In the genomic region with DNA sequence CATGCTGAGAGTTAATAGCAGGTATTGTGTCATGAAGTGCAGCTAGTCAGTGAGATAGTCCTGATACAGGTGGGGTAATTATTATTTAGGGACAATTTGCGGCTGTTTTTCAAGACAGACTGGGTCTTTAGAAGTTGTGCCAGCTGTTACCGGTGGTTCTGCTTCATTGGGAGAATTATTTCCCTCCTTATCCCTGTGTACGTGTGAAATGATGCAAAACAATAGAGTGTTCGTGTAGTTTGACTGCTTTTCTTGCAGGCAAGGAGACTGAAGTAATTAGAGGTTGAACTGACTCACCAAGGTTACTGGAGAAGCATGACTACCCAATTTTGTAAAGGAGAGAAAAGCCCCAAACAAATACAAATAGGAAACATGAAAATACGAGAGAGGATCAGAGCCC, we compare ENCODE assay signal across 8 cellular contexts.
DNase-seq lines count a peak whose midpoint lies in the region; ATAC-seq and TF ChIP-seq lines count a peak whose summit lies in the region.

No MANE protein-coding gene starts in this region.

- peak overlapping the region; percentile 96 for H3K27ac ChIP-seq in SJSA1
- peak overlapping the region; percentile 54 to 98 (median 88) for H3K27ac ChIP-seq in skin epidermis
- no peak overlapping the region for H3K27ac ChIP-seq in effector memory CD4-positive, alpha-beta T cell (ENCODE audit: insufficient read depth, low read length, poor library complexity, severe bottlenecking)

- H3K36me3 ChIP-seq in SJSA1: no peaks in the 10 kb centered on the region
- H3K36me3 ChIP-seq in effector memory CD4-positive, alpha-beta T cell (ENCODE audit: control insufficient read depth, insufficient read depth, low read length): no peaks in the 10 kb centered on the region

- TF ChIP-seq CTCF in fibroblast of villous mesenchyme (IDR thresholded peaks at IDR 0.05; ENCODE audit: insufficient read depth, low read depth, low read length): no peak

- no peaks in the 10 kb centered on the region for H3K27me3 ChIP-seq in SJSA1 (replicated peaks)
- H3K27me3 ChIP-seq in effector memory CD4-positive, alpha-beta T cell (replicated peaks; ENCODE audit: control insufficient read depth, insufficient read depth, low read length, poor library complexity, severe bottlenecking): no peaks in the 10 kb centered on the region

- DNase-seq in NCI-H2107 treated with DMSO at 0.1 percent for 48 hours (lab: John Stamatoyannopoulos, UW; ENCODE audit: unreplicated experiment): peak; percentile 44
- no peak for DNase-seq in NCI-H2107 (lab: John Stamatoyannopoulos, UW)
- DNase-seq in SJSA1 (ENCODE audit: low read depth in 1 of 2, low spot score in 2 of 2): peak in 1 of 2 experiments; percentile 64
- peak; percentile 65 for DNase-seq in fibroblast of villous mesenchyme (ENCODE audit: low read depth)
- no peak for DNase-seq in effector memory CD4-positive, alpha-beta T cell
- DNase-seq in amygdala (lab: John Stamatoyannopoulos, UW): no peak

- no peak for ATAC-seq in GM19035 (IDR thresholded peaks at IDR 0.05; ENCODE audit: unreplicated experiment)

- peaks cover 45% of the 10 kb centered on the region for H3K4me1 ChIP-seq in SJSA1 (replicated peaks)
- H3K4me1 ChIP-seq in effector memory CD4-positive, alpha-beta T cell (ENCODE audit: control insufficient read depth, insufficient read depth, low read length, poor library complexity, severe bottlenecking): peaks cover 13% of the 10 kb centered on the region

- H3K9me3 ChIP-seq in SJSA1 (replicated peaks): no peaks in the 10 kb centered on the region
- H3K9me3 ChIP-seq in effector memory CD4-positive, alpha-beta T cell (ENCODE audit: control insufficient read depth, low read length): no peaks in the 10 kb centered on the region

- H3K4me3 ChIP-seq in SJSA1: no peak overlapping the region
- no peak overlapping the region for H3K4me3 ChIP-seq in fibroblast of villous mesenchyme (ENCODE audit: low read depth, low read length)
- peak overlapping the region in 1 of 7 experiments; percentile 52 for H3K4me3 ChIP-seq in skin epidermis
- H3K4me3 ChIP-seq in effector memory CD4-positive, alpha-beta T cell (ENCODE audit: insufficient read depth, low read depth, low read length, poor library complexity, severe bottlenecking): no peak overlapping the region

Comparison
In these comparisons a context has a peak if more than half of its experiments do, and no peak if none do; other contexts are left out.
1. DNase-seq: peak in NCI-H2107 treated with DMSO at 0.1 percent for 48 hours (single experiment) and fibroblast of villous mesenchyme (single experiment); none in NCI-H2107 (single experiment), effector memory CD4-positive, alpha-beta T cell (0 of 3) and amygdala (0 of 56).